Comparison of ENCODE assay signal across 25 cellular contexts in genomic region chr5:174134545-174134944, GRCh38.
"Had no signal": no experiment of that assay in that cellular context is flagged by ENCODE, and none has a peak within 500 bp of the region (broad histone marks: within the 10 kb centered on the region; RNA-seq: fewer than 3 reads in every experiment).

No MANE protein-coding gene starts in this region.

- H3K4me3 ChIP-seq: ascending aorta, coronary artery, dorsolateral prefrontal cortex had no signal

- H3K27me3 ChIP-seq: ascending aorta, dorsolateral prefrontal cortex had no signal

- DNase-seq: activated CD4-positive, alpha-beta memory T cell treated with anti-CD3 and anti-CD28 coated beads for 36 hours; activated CD4-positive, alpha-beta T cell treated with anti-CD3 and anti-CD28 coated beads for 36 hours; activated CD4-positive, alpha-beta T cell treated with anti-CD3 and anti-CD28 coated beads, Interleukin-2, amount 10 ng/mL, durations not matched to agents 24 days and 14 days; activated CD4-positive, CD25-positive, alpha-beta regulatory T cell; activated CD4-positive, CD25-positive, alpha-beta regulatory T cell treated with anti-CD3 and anti-CD28 coated beads, Interleukin-2, amount 50 U/mL, for 72 hours; activated CD8-positive, alpha-beta memory T cell treated with anti-CD3 and anti-CD28 coated beads, Interleukin-2, amount 10 ng/mL, durations not matched to agents 7 days and 5 days; activated CD8-positive, alpha-beta memory T cell treated with anti-CD3 and anti-CD28 coated beads, Interleukin-2, amount 50 U/mL, for 4 hours; activated CD8-positive, alpha-beta T cell treated with anti-CD3 and anti-CD28 coated beads, Interleukin-2, amount 10 ng/mL, durations not matched to agents 7 days and 5 days; activated gamma-delta T cell; activated naive CD4-positive, alpha-beta T cell; activated naive CD4-positive, alpha-beta T cell treated with anti-CD3 and anti-CD28 coated beads, Interleukin-2, amount 10 ng/mL, durations not matched to agents 7 days and 5 days; activated naive CD8-positive, alpha-beta T cell treated with anti-CD3 and anti-CD28 coated beads, Interleukin-2, amount 10 ng/mL, durations not matched to agents 7 days and 5 days; activated T-cell treated with anti-CD3 and anti-CD28 coated beads, Interleukin-2, amount 50 U/mL, for 24 hours; activated T-cell treated with anti-CD3 and anti-CD28 coated beads, Interleukin-2, amount 50 U/mL, for 72 hours; dorsolateral prefrontal cortex; effector memory CD4-positive, alpha-beta T cell; endodermal cell; foreskin fibroblast; T-helper 2 cell had no signal

- H3K9me3 ChIP-seq: ascending aorta had no signal

- H3K36me3 ChIP-seq: ascending aorta had no signal

- FAIRE-seq: bronchial epithelial cell, frontal cortex had no signal

- H3K27ac ChIP-seq: ascending aorta, coronary artery, dorsolateral prefrontal cortex had no signal

- ATAC-seq: activated CD4-positive, alpha-beta T cell treated with anti-CD3 and anti-CD28 coated beads for 36 hours; activated CD8-positive, alpha-beta memory T cell treated with anti-CD3 and anti-CD28 coated beads, Interleukin-2, amount 10 ng/mL, durations not matched to agents 7 days and 5 days; activated CD8-positive, alpha-beta T cell treated with anti-CD3 and anti-CD28 coated beads, Interleukin-2, amount 10 ng/mL, durations not matched to agents 7 days and 5 days; activated naive CD4-positive, alpha-beta T cell treated with anti-CD3 and anti-CD28 coated beads, Interleukin-2, amount 50 U/mL, for 72 hours; activated T-cell treated with anti-CD3 and anti-CD28 coated beads, Interleukin-2, amount 50 U/mL, for 72 hours; esophagus mucosa had no signal

- H3K4me1 ChIP-seq: ascending aorta had no signal
